8 cellular contexts compared by ENCODE assay signal in genomic region chr5:142324377-142324870, GRCh38. TPM values are rescaled to one million over a fixed set of nuclear protein-coding genes. Genes with fewer than 3 reads are reported as not detected.
DNase-seq lines count a peak whose midpoint lies in the region; TF ChIP-seq lines count a peak whose summit lies in the region.

No MANE protein-coding gene starts in this region.

- H2BK5ac ChIP-seq in mesendoderm (ENCODE audit: low read length) = peak overlapping the region; percentile 94

- TF ChIP-seq CTCF in HFF-Myc (IDR thresholded peaks at IDR 0.05; ENCODE audit: low read depth, low read length, missing control alignments) = peak; percentile 18
- peak; percentile 77 for TF ChIP-seq CTCF in chondrocyte (IDR thresholded peaks at IDR 0.05)

- H3K4me3 ChIP-seq in HFF-Myc (replicated peaks; ENCODE audit: low read depth, low read length) (peak overlapping the region; percentile 98), mesendoderm (ENCODE audit: low read length) (peak overlapping the region; percentile 98), urinary bladder (ENCODE audit: low read depth, low read length) (peak overlapping the region; percentile 51)

- peaks cover 32% of the 10 kb centered on the region for H3K4me1 Mint-ChIP-seq in activated CD4-positive, alpha-beta T cell treated with anti-CD3 and anti-CD28 coated beads, Interleukin-2, amount 10 ng/mL, durations not matched to agents 24 days and 14 days
- H3K4me1 Mint-ChIP-seq in chondrocyte (ENCODE audit: low read depth) = peaks cover 74% of the 10 kb centered on the region

- no CpG with 5 or more reads among the region's 42 CpGs for WGBS in mesendoderm (ENCODE audit: extremely low coverage, insufficient coverage, low lambda C conversion rate)
- 1% methylated on average over 42 of the region's 42 CpGs for WGBS in urinary bladder

- peaks cover 1% of the 10 kb centered on the region for H3K36me3 Mint-ChIP-seq in activated CD4-positive, alpha-beta T cell treated with anti-CD3 and anti-CD28 coated beads, Interleukin-2, amount 10 ng/mL, durations not matched to agents 24 days and 14 days (ENCODE audit: low read depth)
- H3K36me3 Mint-ChIP-seq in chondrocyte (ENCODE audit: low read depth) = no peaks in the 10 kb centered on the region

- H2BK120ac ChIP-seq in mesendoderm (ENCODE audit: low read depth, low read length) = peak overlapping the region; percentile 15

- H3K27me3 ChIP-seq in mesendoderm (ENCODE audit: insufficient read depth, low read length, poor library complexity) = no peaks in the 10 kb centered on the region

- H3K36me3 ChIP-seq in mesendoderm (ENCODE audit: control insufficient read depth, insufficient read depth, low read length) (peaks cover 9% of the 10 kb centered on the region), urinary bladder (ENCODE audit: insufficient read depth) (no peaks in the 10 kb centered on the region)

- H3K79me2 ChIP-seq in mesendoderm (ENCODE audit: control insufficient read depth, insufficient read depth, low read length) = peaks cover 59% of the 10 kb centered on the region

- peak overlapping the region; percentile 89 for H3K4me3 Mint-ChIP-seq in activated CD4-positive, alpha-beta T cell treated with anti-CD3 and anti-CD28 coated beads, Interleukin-2, amount 10 ng/mL, durations not matched to agents 24 days and 14 days
- peak overlapping the region; percentile 86 for H3K4me3 Mint-ChIP-seq in chondrocyte (ENCODE audit: unreplicated experiment)

- peak overlapping the region; percentile 58 for H3K4ac ChIP-seq in mesendoderm (ENCODE audit: low read depth, low read length)

- H3K4me1 ChIP-seq in mesendoderm (ENCODE audit: control insufficient read depth, low read depth, low read length) = peaks cover 7% of the 10 kb centered on the region
- no peaks in the 10 kb centered on the region for H3K4me1 ChIP-seq in urinary bladder (ENCODE audit: insufficient read depth)

- H3K18ac ChIP-seq in mesendoderm (ENCODE audit: low read length) = peak overlapping the region; percentile 93

- no peak overlapping the region for H4K8ac ChIP-seq in mesendoderm (ENCODE audit: low read depth, low read length)

- peak overlapping the region; percentile 83 for H3K4me2 ChIP-seq in mesendoderm (ENCODE audit: low read length)

- peak overlapping the region; percentile 98 for H3K56ac ChIP-seq in mesendoderm (ENCODE audit: low read length)

- peak overlapping the region; percentile 100 for H3K9ac ChIP-seq in mesendoderm (ENCODE audit: low read length)

- intact Hi-C loops in activated CD4-positive, alpha-beta T cell treated with anti-CD3 and anti-CD28 coated beads, Interleukin-2, amount 10 ng/mL, durations not matched to agents 24 days and 14 days (cut with micrococcal nuclease) = loop anchor here (2.0 to 10.0 kb wide), 2 partner anchors 170 to 224 kb away; no protein-coding TSS in a partner anchor

- H2BK15ac ChIP-seq in mesendoderm (replicated peaks; ENCODE audit: low read depth) = no peak overlapping the region

- DNase-seq in activated CD4-positive, alpha-beta T cell treated with anti-CD3 and anti-CD28 coated beads, Interleukin-2, amount 10 ng/mL, durations not matched to agents 24 days and 14 days = no peak
- no peak for DNase-seq in activated CD4-positive, alpha-beta T cell treated with anti-CD3 and anti-CD28 coated beads for 4 hours
- DNase-seq in HFF-Myc (ENCODE audit: extremely low read depth, low read depth) (no peak), NCI-H69 (lab: John Stamatoyannopoulos, UW) (peak; percentile 74), chondrocyte (ENCODE audit: low spot score) (no peak), mesendoderm (no peak)
- no peak for DNase-seq in activated CD8-positive, alpha-beta memory T cell treated with anti-CD3 and anti-CD28 coated beads, Interleukin-2, amount 50 U/mL, for 48 hours

- peak overlapping the region; percentile 36 for H2AK5ac ChIP-seq in mesendoderm (ENCODE audit: low read length)

- H3K27ac Mint-ChIP-seq in activated CD4-positive, alpha-beta T cell treated with anti-CD3 and anti-CD28 coated beads, Interleukin-2, amount 10 ng/mL, durations not matched to agents 24 days and 14 days = peak overlapping the region; percentile 80
- peak overlapping the region; percentile 92 for H3K27ac Mint-ChIP-seq in chondrocyte (ENCODE audit: unreplicated experiment)

- peak overlapping the region; percentile 66 for H3K23ac ChIP-seq in mesendoderm (ENCODE audit: low read length)

- H4K5ac ChIP-seq in mesendoderm (ENCODE audit: low read length) = no peak overlapping the region

- peaks cover 49% of the 10 kb centered on the region for H3K27me3 Mint-ChIP-seq in activated CD4-positive, alpha-beta T cell treated with anti-CD3 and anti-CD28 coated beads, Interleukin-2, amount 10 ng/mL, durations not matched to agents 24 days and 14 days
- H3K27me3 Mint-ChIP-seq in chondrocyte (ENCODE audit: low read depth) = no peaks in the 10 kb centered on the region

- peaks cover 3% of the 10 kb centered on the region for H3K79me1 ChIP-seq in mesendoderm (ENCODE audit: low read length)

- H3K27ac ChIP-seq in mesendoderm (ENCODE audit: low read depth, low read length) (peak overlapping the region; percentile 85), urinary bladder (ENCODE audit: low read depth) (peak overlapping the region; percentile 88)

- H3K9me3 Mint-ChIP-seq in activated CD4-positive, alpha-beta T cell treated with anti-CD3 and anti-CD28 coated beads, Interleukin-2, amount 10 ng/mL, durations not matched to agents 24 days and 14 days = no peaks in the 10 kb centered on the region
- no peaks in the 10 kb centered on the region for H3K9me3 Mint-ChIP-seq in chondrocyte (ENCODE audit: low read depth)

RNA-seq across cellular contexts. Expression of gene SPRY4, which starts 0.4 kb away (rescaled TPM):
- 1.4 and 1.5 TPM in 2 replicates for total RNA-seq in activated CD4-positive, alpha-beta T cell treated with anti-CD3 and anti-CD28 coated beads, Interleukin-2, amount 10 ng/mL, durations not matched to agents 24 days and 14 days
- total RNA-seq in chondrocyte = 5.3 to 9.6 TPM (median 8.3 TPM) in 3 replicates
- polyA plus RNA-seq in mesendoderm (2013, experiment 1 of 2) = 72.5 TPM
- polyA plus RNA-seq in mesendoderm (2013, experiment 2 of 2) = 71.1 TPM
- 8.6 TPM for total RNA-seq in urinary bladder
- 11.6 TPM for polyA plus RNA-seq in urinary bladder
